In genomic region chr16:74448990-74449389, GRCh38 we compare ENCODE assay signal across 8 cellular contexts. TPM values are rescaled to one million over a fixed set of nuclear protein-coding genes. Genes with fewer than 3 reads are reported as not detected.
A peak's percentile ranks its signal among the peaks of the same experiment; 100 is the strongest.
DNase-seq lines count a peak whose midpoint lies in the region; ATAC-seq, FAIRE-seq and TF ChIP-seq lines count a peak whose summit lies in the region.

No MANE protein-coding gene starts in this region.

- H3K4me1 Mint-ChIP-seq in endodermal cell, result no peaks in the 10 kb centered on the region

- CTCF ChIA-PET in HepG2 (lab: Yijun Ruan, JAX; ENCODE audit: low intra/inter-chr PET ratio, low total read pairs), result no interaction called here
- CTCF ChIA-PET in HEK293T (lab: Yijun Ruan, JAX), result no interaction called here

- H2AFZ ChIP-seq in HepG2 (ENCODE audit: low read length), result no peak overlapping the region

- no peaks in the 10 kb centered on the region for H3K9me3 Mint-ChIP-seq in endodermal cell

- no peak overlapping the region for H3K4me3 Mint-ChIP-seq in endodermal cell

- TSS peak; percentile 5 for BruUV-seq in HepG2 (replicated peaks; lab: Mats Ljungman, UMichigan)

- no peaks in the 10 kb centered on the region for H3K27me3 Mint-ChIP-seq in endodermal cell (ENCODE audit: insufficient read depth)

- H3K36me3 Mint-ChIP-seq in endodermal cell (ENCODE audit: low read depth), result peaks cover 46% of the 10 kb centered on the region

- 88% methylated on average over 8 of the region's 8 CpGs for WGBS in HepG2 (ENCODE audit: low lambda C conversion rate)
- WGBS in endodermal cell (ENCODE audit: insufficient coverage in 1 of 2, insufficient read length in 1 of 2), 2 experiments, result 93 to 96% methylated on average over 4 to 8 of the region's 8 CpGs

- ATAC-seq in HepG2 (no peak), thoracic aorta (ENCODE audit: insufficient number of reproducible peaks, low FRiP score, low read depth) (peak; percentile 84), HG03025 (IDR thresholded peaks at IDR 0.05; ENCODE audit: low FRiP score, unreplicated experiment) (no peak), GM21526 (IDR thresholded peaks at IDR 0.05; ENCODE audit: low FRiP score, unreplicated experiment) (no peak)

- H3K36me3 ChIP-seq in breast epithelium (no peaks in the 10 kb centered on the region), HepG2 (replicated peaks in 1 of 2; ENCODE audit: control insufficient read depth in 1 of 2, insufficient read depth in 2 of 2, low read length in 2 of 2) (peaks cover 12 to 25% of the 10 kb centered on the region in 2 experiments), thoracic aorta (peaks cover 15% of the 10 kb centered on the region), endodermal cell (ENCODE audit: control insufficient read depth, insufficient read depth, low read length) (peaks cover 31% of the 10 kb centered on the region)

- TF ChIP-seq EP300 in HepG2 (IDR thresholded peaks at IDR 0.05; ENCODE audit: low read depth in 2 of 2, low read length in 2 of 2) (no peak), HepG2 (CRISPR knock-in tag; IDR thresholded peaks at IDR 0.05; ENCODE audit: borderline replicate concordance) (no peak)

- no peak overlapping the region for H3K9ac ChIP-seq in HepG2 (ENCODE audit: insufficient read depth, low read depth, low read length)
- no peak overlapping the region for H3K9ac ChIP-seq in endodermal cell (ENCODE audit: extremely low read depth, low read length, poor library complexity, severe bottlenecking)

- H3K9me3 ChIP-seq in breast epithelium (no peaks in the 10 kb centered on the region), HepG2 (ENCODE audit: low read length) (no peaks in the 10 kb centered on the region), thoracic aorta (no peaks in the 10 kb centered on the region), endodermal cell (ENCODE audit: control insufficient read depth, low read length) (no peaks in the 10 kb centered on the region)

- no peaks in the 10 kb centered on the region for H3K27me3 ChIP-seq in breast epithelium
- H3K27me3 ChIP-seq in HepG2 (ENCODE audit: control insufficient read depth in 1 of 2, insufficient read depth in 2 of 2, low read length in 2 of 2), result no peaks in the 10 kb centered on the region
- no peaks in the 10 kb centered on the region for H3K27me3 ChIP-seq in thoracic aorta (replicated peaks; ENCODE audit: insufficient read depth)
- no peaks in the 10 kb centered on the region for H3K27me3 ChIP-seq in endodermal cell (ENCODE audit: control insufficient read depth, insufficient read depth, low read length, poor library complexity, severe bottlenecking)

- POLR2A ChIA-PET in HepG2 (lab: Yijun Ruan, JAX) (no interaction called here), HEK293T (lab: Yijun Ruan, JAX) (no interaction called here)

- TF ChIP-seq RAD21 in HepG2 (CRISPR knock-in tag; IDR thresholded peaks at IDR 0.05), result no peak

- TF ChIP-seq POLR2A in breast epithelium (IDR thresholded peaks at IDR 0.05) (no peak), HepG2 (IDR thresholded peaks at IDR 0.05; ENCODE audit: insufficient read depth in 1 of 2, low read depth in 2 of 2, low read length in 2 of 2) (no peak)

- in situ Hi-C loops in HepG2 (cut with HindIII; ENCODE audit: extremely low pct_ligation_motif_present, low pct_unique_long_range_greater_than_20kb), result no loop called here

- FAIRE-seq in HTR-8/SVneo (lab: Jason Lieb, UNC) (no peak), HepG2 (lab: Jason Lieb, UNC) (no peak)

- no peak overlapping the region for H3K4me2 ChIP-seq in HepG2 (ENCODE audit: low read depth, low read length)

- DNase-seq in HTR-8/SVneo (ENCODE audit: insufficient read length, low spot score) (peak; percentile 89), breast epithelium (ENCODE audit: low spot score in 2 of 2) (peak in 1 of 2 donors; percentile 44), HepG2 (ENCODE audit: low spot score) (no peak), thoracic aorta (ENCODE audit: low spot score) (peak; percentile 18), endodermal cell (no peak), HEK293T (ENCODE audit: extremely low spot score) (no peak)

- no peaks in the 10 kb centered on the region for H3K79me2 ChIP-seq in HepG2 (ENCODE audit: insufficient read depth, low read length)

- H3K27ac ChIP-seq in breast epithelium (peak overlapping the region; percentile 70 to 91), HepG2 (ENCODE audit: extremely low read length, insufficient read depth, low read length) (no peak overlapping the region), thoracic aorta (peak overlapping the region; percentile 65), endodermal cell (ENCODE audit: low read depth, low read length) (no peak overlapping the region)

- H3K4me1 ChIP-seq in breast epithelium, result no peaks in the 10 kb centered on the region
- peaks cover 17% of the 10 kb centered on the region for H3K4me1 ChIP-seq in HepG2 (ENCODE audit: insufficient read depth, low read length)
- peaks cover 8 to 19% of the 10 kb centered on the region in 2 donors for H3K4me1 ChIP-seq in thoracic aorta (ENCODE audit: control insufficient read depth in 1 of 2, low read depth in 2 of 2)
- H3K4me1 ChIP-seq in endodermal cell (ENCODE audit: control insufficient read depth, insufficient read depth, low read length), result no peaks in the 10 kb centered on the region

- H4K20me1 ChIP-seq in HepG2 (ENCODE audit: insufficient read depth, low read length), result no peaks in the 10 kb centered on the region

- intact Hi-C loops in breast epithelium (cut with DNase I; ENCODE audit: low total_unique reads) (no loop called here), HepG2 (cut with micrococcal nuclease; ENCODE audit: unreplicated experiment) (no loop called here)

- H3K27ac Mint-ChIP-seq in endodermal cell, result no peak overlapping the region

- no peak overlapping the region for H3K4me3 ChIP-seq in breast epithelium
- no peak overlapping the region for H3K4me3 ChIP-seq in HepG2 (replicated peaks in 1 of 3; ENCODE audit: insufficient read depth in 1 of 3, low read depth in 2 of 3, low read length in 3 of 3)
- H3K4me3 ChIP-seq in thoracic aorta, result no peak overlapping the region
- H3K4me3 ChIP-seq in endodermal cell (ENCODE audit: low read length), result no peak overlapping the region

- TF ChIP-seq CTCF in breast epithelium (IDR thresholded peaks at IDR 0.05), result no peak
- no peak for TF ChIP-seq CTCF in HepG2 (CRISPR knock-in tag; IDR thresholded peaks at IDR 0.05)
- TF ChIP-seq CTCF in thoracic aorta (IDR thresholded peaks at IDR 0.05), result no peak
- TF ChIP-seq CTCF in endodermal cell (conservative IDR thresholded peaks at IDR 0.05), result no peak

TF ChIP-seq in HepG2, 621 proteins besides CTCF, POLR2A, EP300 and RAD21:
- 0 out of 2 replicates have a peak, but pooled peaks have one; percentile 1 for TF ChIP-seq HOXA3 (CRISPR knock-in tag; IDR thresholded peaks at IDR 0.05)
- no peak for TF ChIP-seq MED1 (CRISPR knock-in tag; IDR thresholded peaks at IDR 0.05)
TF ChIP-seq in HepG2: peak in this region for 1.

TF ChIP-seq in HEK293T, 16 proteins besides CTCF, POLR2A, EP300 and RAD21 (continues in another document):
- TF ChIP-seq ARNT (IDR thresholded peaks at IDR 0.05), result no peak
- no peak for TF ChIP-seq FOXA1 (IDR thresholded peaks at IDR 0.05)
- no peak for TF ChIP-seq ELF4 (IDR thresholded peaks at IDR 0.05)
- TF ChIP-seq L3MBTL2 (conservative IDR thresholded peaks at IDR 0.05), result no peak
- no peak for TF ChIP-seq TARDBP (IDR thresholded peaks at IDR 0.05)
- no peak for TF ChIP-seq SUZ12 (IDR thresholded peaks at IDR 0.05)
- no peak for TF ChIP-seq BHLHE40 (IDR thresholded peaks at IDR 0.05; ENCODE audit: borderline replicate concordance)
- no peak for TF ChIP-seq PKNOX1 (IDR thresholded peaks at IDR 0.05)
- TF ChIP-seq SP1 (IDR thresholded peaks at IDR 0.05), result no peak
- TF ChIP-seq LEF1 (IDR thresholded peaks at IDR 0.05; ENCODE audit: borderline replicate concordance), result no peak
- no peak for TF ChIP-seq NFRKB (IDR thresholded peaks at IDR 0.05)
- no peak for TF ChIP-seq HDGF (IDR thresholded peaks at IDR 0.05; ENCODE audit: borderline replicate concordance)
- no peak for TF ChIP-seq CTBP1 (IDR thresholded peaks at IDR 0.05; ENCODE audit: borderline replicate concordance)

RNA-seq across cellular contexts. Expression of gene CLEC18B, which starts 27.7 kb away (rescaled TPM):
- total RNA-seq in breast epithelium (1 to 10 TPM in 1 of 3 donors, under 1 TPM in 1, not detected in 1; 0.16 to 1.6 TPM), HepG2 (2016; rRNA removed; fragmentation: Illumina TruSeq; extraction: Trizol) (0.31 TPM in 1 of 2 replicates, not detected in the other), thoracic aorta (1 to 10 TPM in 1 of 2 donors, not detected in 1; 1.4 TPM), endodermal cell (not detected)
- not detected in 2 replicates for total RNA-seq in HepG2 (2016; cell fraction: cytosol; rRNA removed; fragmentation: Illumina TruSeq; extraction: Trizol; ENCODE audit: low read depth)
- not detected in 2 replicates for total RNA-seq in HepG2 (2016; cell fraction: insoluble cytoplasmic fraction; rRNA removed; fragmentation: Illumina TruSeq; extraction: Trizol)
- not detected in 2 replicates for total RNA-seq in HepG2 (2016; cell fraction: membrane; rRNA removed; fragmentation: Illumina TruSeq; extraction: Trizol)
- not detected in 2 replicates for total RNA-seq in HepG2 (2016; cell fraction: nucleus; rRNA removed; fragmentation: Illumina TruSeq; extraction: Trizol)
- polyA plus RNA-seq in HepG2 (2011; rRNA removed), result 0.54 and 1.1 TPM in 2 replicates
- 0.15 and 0.23 TPM in 2 replicates for polyA plus RNA-seq in HepG2 (2011; cell fraction: cytosol; rRNA removed)
- polyA plus RNA-seq in HepG2 (2011; cell fraction: nucleus; rRNA removed), result 4.7 and 5.2 TPM in 2 replicates
- polyA plus RNA-seq in HepG2 (2012), result 0.76 and 1.5 TPM in 2 replicates
- polyA plus RNA-seq in HepG2 (2016; cell fraction: cytosol; fragmentation: Illumina TruSeq; extraction: Trizol; ENCODE audit: low read depth), result not detected in 2 replicates
- polyA plus RNA-seq in HepG2 (2016; cell fraction: insoluble cytoplasmic fraction; fragmentation: Illumina TruSeq; extraction: Trizol; ENCODE audit: low read depth), result 0.15 TPM in 1 of 2 replicates, not detected in the other
- polyA plus RNA-seq in HepG2 (2016; cell fraction: membrane; fragmentation: Illumina TruSeq; extraction: Trizol; ENCODE audit: low read depth), result 0.09 TPM in 1 of 2 replicates, not detected in the other
- polyA plus RNA-seq in HepG2 (2016; cell fraction: nucleus; fragmentation: Illumina TruSeq; extraction: Trizol; ENCODE audit: insufficient read depth, low read depth), result 2.0 TPM in 1 of 2 replicates, not detected in the other
- 0.66 and 1.0 TPM in 2 replicates for polyA minus RNA-seq in HepG2 (2011; rRNA and poly(A)+ RNA removed; ENCODE audit: low replicate concordance)
- not detected in 2 replicates for polyA minus RNA-seq in HepG2 (2011; cell fraction: cytosol; rRNA and poly(A)+ RNA removed)
- 0.64 and 1.6 TPM in 2 replicates for polyA minus RNA-seq in HepG2 (2011; cell fraction: nucleus; rRNA and poly(A)+ RNA removed)
- 65.1 TPM for polyA plus RNA-seq in endodermal cell (2013, experiment 1 of 2)
- 73.1 TPM for polyA plus RNA-seq in endodermal cell (2013, experiment 2 of 2)

Comparison
In these comparisons a context has a peak if more than half of its experiments do, and no peak if none do; other contexts are left out.
1. DNase-seq: peak in HTR-8/SVneo (single experiment) and thoracic aorta (single experiment); none in HepG2 (single experiment), endodermal cell (single experiment) and HEK293T (single experiment).
2. H3K27ac ChIP-seq: peak in breast epithelium (2 of 2) and thoracic aorta (2 of 2); none in HepG2 (single experiment) and endodermal cell (single experiment).